In the genomic region with DNA sequence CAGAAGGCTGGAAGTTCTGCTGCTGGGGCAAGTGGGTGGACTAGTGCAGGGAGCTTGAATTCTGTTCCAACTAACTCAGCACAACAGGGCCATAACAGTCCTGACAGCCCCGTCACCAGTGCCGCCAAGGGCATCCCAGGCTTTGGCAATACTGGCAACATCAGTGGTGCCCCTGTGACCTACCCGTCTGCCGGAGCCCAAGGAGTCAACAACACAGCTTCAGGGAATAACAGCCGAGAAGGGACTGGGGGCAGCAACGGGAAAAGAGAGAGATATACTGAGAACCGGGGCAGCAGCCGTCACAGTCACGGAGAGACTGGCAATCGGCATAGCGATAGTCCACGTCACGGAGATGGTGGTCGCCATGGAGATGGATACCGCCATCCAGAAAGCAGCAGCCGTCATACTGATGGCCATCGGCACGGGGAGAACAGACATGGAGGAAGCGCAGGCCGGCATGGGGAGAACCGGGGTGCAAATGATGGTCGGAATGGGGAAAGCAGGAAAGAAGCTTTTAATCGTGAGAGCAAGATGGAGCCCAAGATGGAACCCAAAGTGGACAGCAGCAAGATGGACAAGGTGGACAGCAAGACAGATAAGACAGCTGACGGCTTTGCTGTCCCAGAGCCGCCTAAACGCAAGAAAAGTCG, we compare ENCODE assay signal across 1 cellular context.
TF ChIP-seq lines count a peak whose summit lies in the region.

No MANE protein-coding gene starts in this region.

TF ChIP-seq in K562, 482 proteins besides CTCF, POLR2A, EP300 and RAD21:
- TF ChIP-seq, protein P1, sequence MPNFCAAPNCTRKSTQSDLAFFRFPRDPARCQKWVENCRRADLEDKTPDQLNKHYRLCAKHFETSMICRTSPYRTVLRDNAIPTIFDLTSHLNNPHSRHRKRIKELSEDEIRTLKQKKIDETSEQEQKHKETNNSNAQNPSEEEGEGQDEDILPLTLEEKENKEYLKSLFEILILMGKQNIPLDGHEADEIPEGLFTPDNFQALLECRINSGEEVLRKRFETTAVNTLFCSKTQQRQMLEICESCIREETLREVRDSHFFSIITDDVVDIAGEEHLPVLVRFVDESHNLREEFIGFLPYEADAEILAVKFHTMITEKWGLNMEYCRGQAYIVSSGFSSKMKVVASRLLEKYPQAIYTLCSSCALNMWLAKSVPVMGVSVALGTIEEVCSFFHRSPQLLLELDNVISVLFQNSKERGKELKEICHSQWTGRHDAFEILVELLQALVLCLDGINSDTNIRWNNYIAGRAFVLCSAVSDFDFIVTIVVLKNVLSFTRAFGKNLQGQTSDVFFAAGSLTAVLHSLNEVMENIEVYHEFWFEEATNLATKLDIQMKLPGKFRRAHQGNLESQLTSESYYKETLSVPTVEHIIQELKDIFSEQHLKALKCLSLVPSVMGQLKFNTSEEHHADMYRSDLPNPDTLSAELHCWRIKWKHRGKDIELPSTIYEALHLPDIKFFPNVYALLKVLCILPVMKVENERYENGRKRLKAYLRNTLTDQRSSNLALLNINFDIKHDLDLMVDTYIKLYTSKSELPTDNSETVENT (CRISPR knock-in tag; IDR thresholded peaks at IDR 0.05): no peak
- TF ChIP-seq TAL1 (IDR thresholded peaks at IDR 0.05): no peak
- no peak for TF ChIP-seq ERF (CRISPR knock-in tag; IDR thresholded peaks at IDR 0.05)
- TF ChIP-seq KLF13 (tag; IDR thresholded peaks at IDR 0.05; ENCODE audit: borderline replicate concordance, low read depth): no peak
- TF ChIP-seq BCL6 (CRISPR knock-in tag; IDR thresholded peaks at IDR 0.05): no peak
- TF ChIP-seq COPS2 (conservative IDR thresholded peaks at IDR 0.05): no peak
- no peak for TF ChIP-seq PRMT5 (CRISPR knock-in tag; IDR thresholded peaks at IDR 0.05)
- no peak for TF ChIP-seq SETDB1 (IDR thresholded peaks at IDR 0.05; ENCODE audit: low read length)
- TF ChIP-seq, protein P2, sequence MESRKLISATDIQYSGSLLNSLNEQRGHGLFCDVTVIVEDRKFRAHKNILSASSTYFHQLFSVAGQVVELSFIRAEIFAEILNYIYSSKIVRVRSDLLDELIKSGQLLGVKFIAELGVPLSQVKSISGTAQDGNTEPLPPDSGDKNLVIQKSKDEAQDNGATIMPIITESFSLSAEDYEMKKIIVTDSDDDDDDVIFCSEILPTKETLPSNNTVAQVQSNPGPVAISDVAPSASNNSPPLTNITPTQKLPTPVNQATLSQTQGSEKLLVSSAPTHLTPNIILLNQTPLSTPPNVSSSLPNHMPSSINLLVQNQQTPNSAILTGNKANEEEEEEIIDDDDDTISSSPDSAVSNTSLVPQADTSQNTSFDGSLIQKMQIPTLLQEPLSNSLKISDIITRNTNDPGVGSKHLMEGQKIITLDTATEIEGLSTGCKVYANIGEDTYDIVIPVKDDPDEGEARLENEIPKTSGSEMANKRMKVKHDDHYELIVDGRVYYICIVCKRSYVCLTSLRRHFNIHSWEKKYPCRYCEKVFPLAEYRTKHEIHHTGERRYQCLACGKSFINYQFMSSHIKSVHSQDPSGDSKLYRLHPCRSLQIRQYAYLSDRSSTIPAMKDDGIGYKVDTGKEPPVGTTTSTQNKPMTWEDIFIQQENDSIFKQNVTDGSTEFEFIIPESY (CRISPR knock-in tag; IDR thresholded peaks at IDR 0.05): peak; percentile 79
- TF ChIP-seq, protein P3, sequence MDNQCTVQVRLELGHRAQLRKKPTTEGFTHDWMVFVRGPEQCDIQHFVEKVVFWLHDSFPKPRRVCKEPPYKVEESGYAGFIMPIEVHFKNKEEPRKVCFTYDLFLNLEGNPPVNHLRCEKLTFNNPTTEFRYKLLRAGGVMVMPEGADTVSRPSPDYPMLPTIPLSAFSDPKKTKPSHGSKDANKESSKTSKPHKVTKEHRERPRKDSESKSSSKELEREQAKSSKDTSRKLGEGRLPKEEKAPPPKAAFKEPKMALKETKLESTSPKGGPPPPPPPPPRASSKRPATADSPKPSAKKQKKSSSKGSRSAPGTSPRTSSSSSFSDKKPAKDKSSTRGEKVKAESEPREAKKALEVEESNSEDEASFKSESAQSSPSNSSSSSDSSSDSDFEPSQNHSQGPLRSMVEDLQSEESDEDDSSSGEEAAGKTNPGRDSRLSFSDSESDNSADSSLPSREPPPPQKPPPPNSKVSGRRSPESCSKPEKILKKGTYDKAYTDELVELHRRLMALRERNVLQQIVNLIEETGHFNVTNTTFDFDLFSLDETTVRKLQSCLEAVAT (IDR thresholded peaks at IDR 0.05): peak in 1 of 2 experiments; percentile 56; a peak in 1 of 4 replicates
- TF ChIP-seq POLR2G (IDR thresholded peaks at IDR 0.05; ENCODE audit: low read depth, low read length): peak; percentile 59
- no peak for TF ChIP-seq NEUROD1 (IDR thresholded peaks at IDR 0.05; ENCODE audit: borderline replicate concordance, low read depth, low read length, partially characterized antibody)
- TF ChIP-seq MYC (IDR thresholded peaks at IDR 0.05; ENCODE audit: low read depth, low read length): no peak
- no peak for TF ChIP-seq MYC (CRISPR knock-in tag; IDR thresholded peaks at IDR 0.05; ENCODE audit: borderline replicate concordance, low read depth)
- TF ChIP-seq RFX1 (IDR thresholded peaks at IDR 0.05): peak; percentile 62
- TF ChIP-seq ZNF3 (CRISPR knock-in tag; IDR thresholded peaks at IDR 0.05): no peak
- TF ChIP-seq DMBX1 (CRISPR knock-in tag; IDR thresholded peaks at IDR 0.05; ENCODE audit: borderline replicate concordance): no peak
- TF ChIP-seq TCFL5 (CRISPR knock-in tag; conservative IDR thresholded peaks at IDR 0.05): no peak
- TF ChIP-seq SUPT5H (IDR thresholded peaks at IDR 0.05): peak; percentile 64; the same call in 1 of the 2 replicates
- peak in 1 of 3 experiments; percentile 12 for TF ChIP-seq YY1 (IDR thresholded peaks at IDR 0.05; ENCODE audit: borderline replicate concordance in 1 of 3, control insufficient read depth in 1 of 3, extremely low read depth in 1 of 3, insufficient read depth in 3 of 3, insufficient read length in 1 of 3, insufficient replicate concordance in 2 of 3, low read depth in 1 of 3, low read length in 2 of 3)
